In the genomic region with DNA sequence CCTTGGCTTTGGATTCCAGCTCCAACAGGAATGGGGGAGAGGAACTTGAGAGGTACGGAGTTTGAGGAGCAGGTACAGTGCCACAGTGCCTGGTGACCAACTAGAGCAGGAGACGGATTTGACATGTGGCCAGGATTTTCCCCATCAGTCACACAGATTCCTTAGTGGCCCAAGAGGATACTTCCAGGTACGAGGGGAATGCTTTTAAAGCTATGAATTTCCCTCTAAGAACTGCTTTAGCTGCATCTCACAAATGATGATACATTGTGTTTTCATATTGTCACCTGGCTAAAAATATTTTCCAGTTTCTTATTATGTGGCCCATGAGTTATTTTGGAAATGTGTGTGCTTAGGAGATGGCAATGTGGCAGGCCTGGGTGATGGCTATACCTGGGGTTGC, we compare ENCODE assay signal across 28 cellular contexts.
"Had no signal": no experiment of that assay in that cellular context is flagged by ENCODE, and none has a peak within 500 bp of the region (broad histone marks: within the 10 kb centered on the region; RNA-seq: fewer than 3 reads in every experiment).

No MANE protein-coding gene starts in this region.

- H3K9ac ChIP-seq: SK-N-SH had no signal

- H3K27ac Mint-ChIP-seq: activated CD4-positive, alpha-beta T cell treated with anti-CD3 and anti-CD28 coated beads, Interleukin-2, amount 10 ng/mL, durations not matched to agents 24 days and 14 days; activated CD8-positive, alpha-beta T cell treated with anti-CD3 and anti-CD28 coated beads, Interleukin-2, amount 10 ng/mL, durations not matched to agents 7 days and 5 days; activated naive CD4-positive, alpha-beta T cell treated with anti-CD3 and anti-CD28 coated beads, Interleukin-2, amount 50 U/mL, for 72 hours; activated T-cell treated with anti-CD3 and anti-CD28 coated beads, Interleukin-2, amount 50 U/mL, for 24 hours; T-helper 1 cell treated with Interleukin-12 subunit alpha and Interleukin-12 subunit beta and Interleukin-4 antibody, amounts not matched to agents 30 μg/mL and 1 μg/mL, for 36 hours; T-helper 2 cell treated with Interferon-gamma antibody and Interleukin-4, amounts not matched to agents 5 μg/mL and 100 μg/mL, for 36 hours had no signal

- H3K4me1 ChIP-seq: body of pancreas, breast epithelium, SJSA1 had no signal

- H3K9me3 ChIP-seq: body of pancreas, SK-N-SH had no signal

- DNase-seq: activated CD4-positive, alpha-beta T cell treated with anti-CD3 and anti-CD28 coated beads, Interleukin-2, amount 10 ng/mL, durations not matched to agents 24 days and 14 days; activated CD4-positive, alpha-beta T cell treated with anti-CD3 and anti-CD28 coated beads, Interleukin-2, amount 50 U/mL, for 4 hours; activated CD8-positive, alpha-beta T cell treated with anti-CD3 and anti-CD28 coated beads, Interleukin-2, amount 10 ng/mL, durations not matched to agents 7 days and 5 days; activated gamma-delta T cell; activated naive CD4-positive, alpha-beta T cell treated with Interleukin-2 at 50 U/mL for 16 hours; activated T-cell treated with anti-CD3 and anti-CD28 coated beads, Interleukin-2, amount 50 U/mL, for 24 hours; amygdala; body of pancreas; Karpas-422; KBM-7; NCI-H1105; NCI-H1417 treated with DMSO at 0.1 percent for 48 hours; NCI-H187 treated with DMSO at 0.1 percent for 48 hours; NCI-H2081; NCI-H226; NCI-H446 treated with DMSO at 0.1 percent for 48 hours; NCI-H524; NCI-H69; SHP77; SK-N-SH had no signal

- ATAC-seq: activated CD8-positive, alpha-beta T cell treated with anti-CD3 and anti-CD28 coated beads, Interleukin-2, amount 10 ng/mL, durations not matched to agents 7 days and 5 days; activated naive CD4-positive, alpha-beta T cell treated with anti-CD3 and anti-CD28 coated beads, Interleukin-2, amount 50 U/mL, for 72 hours; body of pancreas; Panc1 had no signal

- H3K4me3 Mint-ChIP-seq: activated CD4-positive, alpha-beta T cell treated with anti-CD3 and anti-CD28 coated beads, Interleukin-2, amount 10 ng/mL, durations not matched to agents 24 days and 14 days; activated CD8-positive, alpha-beta T cell treated with anti-CD3 and anti-CD28 coated beads, Interleukin-2, amount 10 ng/mL, durations not matched to agents 7 days and 5 days; activated T-cell treated with anti-CD3 and anti-CD28 coated beads, Interleukin-2, amount 50 U/mL, for 24 hours; T-helper 1 cell treated with Interleukin-12 subunit alpha and Interleukin-12 subunit beta and Interleukin-4 antibody, amounts not matched to agents 30 μg/mL and 1 μg/mL, for 36 hours; T-helper 2 cell treated with Interferon-gamma antibody and Interleukin-4, amounts not matched to agents 5 μg/mL and 100 μg/mL, for 36 hours had no signal

- H3K27ac ChIP-seq: body of pancreas, breast epithelium, SJSA1 had no signal

- H3K27me3 Mint-ChIP-seq: activated CD4-positive, alpha-beta T cell treated with anti-CD3 and anti-CD28 coated beads, Interleukin-2, amount 10 ng/mL, durations not matched to agents 24 days and 14 days; activated T-cell treated with anti-CD3 and anti-CD28 coated beads, Interleukin-2, amount 50 U/mL, for 24 hours had no signal

- H3K4me2 ChIP-seq: SK-N-SH had no signal

- H3K4me3 ChIP-seq: body of pancreas, breast epithelium, SJSA1 had no signal

- H3K27me3 ChIP-seq: body of pancreas, breast epithelium, SJSA1 had no signal

- FAIRE-seq: astrocyte, TTC549 had no signal
